ENCODE assay signal across 8 cellular contexts in the genomic region with DNA sequence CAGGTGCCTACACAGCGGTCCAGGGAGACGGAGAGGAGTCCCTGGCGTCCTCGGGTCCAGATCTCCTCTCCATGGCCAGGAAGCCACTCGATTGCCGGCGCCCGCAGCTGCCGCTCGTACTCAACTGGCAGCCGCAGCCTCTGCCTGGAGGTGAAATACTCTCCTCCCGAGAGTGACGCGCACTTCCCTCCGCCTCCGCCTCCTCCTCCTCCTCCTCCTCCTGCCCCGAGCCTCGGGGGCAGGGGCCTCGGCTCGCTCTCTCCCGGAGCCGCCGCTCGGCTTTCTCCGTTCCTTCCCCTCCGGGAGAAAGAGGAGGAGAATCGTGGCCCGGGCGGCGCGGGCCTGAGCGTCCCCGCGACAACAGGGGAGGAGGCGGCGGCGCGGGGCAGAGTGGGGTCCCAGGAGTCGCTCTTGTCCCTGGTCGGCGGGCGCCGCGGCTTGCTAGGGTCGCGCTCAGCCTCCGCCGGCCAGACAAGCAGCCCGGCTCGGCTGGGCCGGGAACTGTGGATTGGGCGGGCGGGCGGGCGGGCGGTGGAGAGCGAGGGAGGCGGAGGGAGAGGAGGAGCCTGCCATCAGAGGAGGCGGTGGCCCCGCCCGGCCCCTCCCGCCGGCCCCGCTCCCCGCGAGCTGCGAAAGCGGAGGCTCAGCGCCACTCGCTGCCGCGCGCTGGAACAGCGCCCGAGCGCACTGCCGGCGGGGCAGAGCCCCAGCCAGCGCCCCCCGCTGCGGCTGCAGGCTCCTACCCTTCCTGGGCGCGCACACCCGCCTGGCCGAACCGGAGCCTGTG. TPM values are rescaled to one million over a fixed set of nuclear protein-coding genes. Genes with fewer than 3 reads are reported as not detected.
DNase-seq lines count a peak whose midpoint lies in the region; ATAC-seq, FAIRE-seq and TF ChIP-seq lines count a peak whose summit lies in the region.

A gene with protein sequence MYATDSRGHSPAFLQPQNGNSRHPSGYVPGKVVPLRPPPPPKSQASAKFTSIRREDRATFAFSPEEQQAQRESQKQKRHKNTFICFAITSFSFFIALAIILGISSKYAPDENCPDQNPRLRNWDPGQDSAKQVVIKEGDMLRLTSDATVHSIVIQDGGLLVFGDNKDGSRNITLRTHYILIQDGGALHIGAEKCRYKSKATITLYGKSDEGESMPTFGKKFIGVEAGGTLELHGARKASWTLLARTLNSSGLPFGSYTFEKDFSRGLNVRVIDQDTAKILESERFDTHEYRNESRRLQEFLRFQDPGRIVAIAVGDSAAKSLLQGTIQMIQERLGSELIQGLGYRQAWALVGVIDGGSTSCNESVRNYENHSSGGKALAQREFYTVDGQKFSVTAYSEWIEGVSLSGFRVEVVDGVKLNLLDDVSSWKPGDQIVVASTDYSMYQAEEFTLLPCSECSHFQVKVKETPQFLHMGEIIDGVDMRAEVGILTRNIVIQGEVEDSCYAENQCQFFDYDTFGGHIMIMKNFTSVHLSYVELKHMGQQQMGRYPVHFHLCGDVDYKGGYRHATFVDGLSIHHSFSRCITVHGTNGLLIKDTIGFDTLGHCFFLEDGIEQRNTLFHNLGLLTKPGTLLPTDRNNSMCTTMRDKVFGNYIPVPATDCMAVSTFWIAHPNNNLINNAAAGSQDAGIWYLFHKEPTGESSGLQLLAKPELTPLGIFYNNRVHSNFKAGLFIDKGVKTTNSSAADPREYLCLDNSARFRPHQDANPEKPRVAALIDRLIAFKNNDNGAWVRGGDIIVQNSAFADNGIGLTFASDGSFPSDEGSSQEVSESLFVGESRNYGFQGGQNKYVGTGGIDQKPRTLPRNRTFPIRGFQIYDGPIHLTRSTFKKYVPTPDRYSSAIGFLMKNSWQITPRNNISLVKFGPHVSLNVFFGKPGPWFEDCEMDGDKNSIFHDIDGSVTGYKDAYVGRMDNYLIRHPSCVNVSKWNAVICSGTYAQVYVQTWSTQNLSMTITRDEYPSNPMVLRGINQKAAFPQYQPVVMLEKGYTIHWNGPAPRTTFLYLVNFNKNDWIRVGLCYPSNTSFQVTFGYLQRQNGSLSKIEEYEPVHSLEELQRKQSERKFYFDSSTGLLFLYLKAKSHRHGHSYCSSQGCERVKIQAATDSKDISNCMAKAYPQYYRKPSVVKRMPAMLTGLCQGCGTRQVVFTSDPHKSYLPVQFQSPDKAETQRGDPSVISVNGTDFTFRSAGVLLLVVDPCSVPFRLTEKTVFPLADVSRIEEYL (N-terminal part only) (minus strand): TSS at position 126 of the 787 bp plus-strand sequence. CDS start 18,140 bp downstream, outside the sequence.

- FAIRE-seq in GM12892 (lab: Jason Lieb, UNC) = peak; percentile 60

- 0 to 2% (median 0%) methylated on average over 23 to 85 of the region's 86 CpGs for WGBS in psoas muscle, 3 donors
- under 1% methylated on average over 85 of the region's 86 CpGs for WGBS in urinary bladder

- peak; percentile 57 for TF ChIP-seq CTCF in left ventricle myocardium inferior (IDR thresholded peaks at IDR 0.05; ENCODE audit: borderline replicate concordance)
- no peak for TF ChIP-seq CTCF in psoas muscle (IDR thresholded peaks at IDR 0.05)

- H3K27ac ChIP-seq in left ventricle myocardium inferior (replicated peaks) (peak within 1 kb of the TSS; percentile 98), psoas muscle (peak within 1 kb of the TSS; percentile 94), urinary bladder (ENCODE audit: low read depth) (peak within 1 kb of the TSS; percentile 97)

- peak within 1 kb of the TSS; percentile 95 for H3K27ac Mint-ChIP-seq in T-helper 17 cell

- peak within 1 kb of the TSS; percentile 88 for H3K4me3 ChIP-seq in left ventricle myocardium inferior
- H3K4me3 ChIP-seq in psoas muscle = peak within 1 kb of the TSS; percentile 83
- peak within 1 kb of the TSS; percentile 73 for H3K4me3 ChIP-seq in urinary bladder (ENCODE audit: low read depth, low read length)

- no peaks in the 10 kb centered on the region for H3K27me3 Mint-ChIP-seq in T-helper 17 cell

- ATAC-seq in HG02678 (IDR thresholded peaks at IDR 0.05; ENCODE audit: unreplicated experiment) (peak; percentile 73), T-helper 17 cell (peak; percentile 83), psoas muscle (peak; percentile 87 to 89 (median 88))

- H3K4me1 ChIP-seq in left ventricle myocardium inferior (peaks cover 54% of the 10 kb centered on the region), psoas muscle (peaks cover 22% of the 10 kb centered on the region), urinary bladder (ENCODE audit: insufficient read depth) (no peaks in the 10 kb centered on the region)

- no peaks in the 10 kb centered on the region for H3K9me3 ChIP-seq in T-helper 17 cell (ENCODE audit: control insufficient read depth, low read length, poor library complexity, severe bottlenecking)
- no peaks in the 10 kb centered on the region for H3K9me3 ChIP-seq in left ventricle myocardium inferior (replicated peaks)
- H3K9me3 ChIP-seq in psoas muscle = no peaks in the 10 kb centered on the region

- TF ChIP-seq POLR2A in GM12892 (IDR thresholded peaks at IDR 0.05; ENCODE audit: low read depth, low read length) = no peak

- peaks cover 2% of the 10 kb centered on the region for H3K36me3 Mint-ChIP-seq in T-helper 17 cell (ENCODE audit: low read depth)

- H3K4me3 Mint-ChIP-seq in T-helper 17 cell = peak within 1 kb of the TSS; percentile 98

- intact Hi-C loops in left ventricle myocardium inferior (cut with micrococcal nuclease) = loop anchor here (10.0 kb wide), 1 partner anchor 164 kb away; no protein-coding TSS in a partner anchor
- intact Hi-C loops in psoas muscle (cut with DNase I) = loop anchor here in 1 of 2 donors (2.0 kb wide), 1 partner anchor 164 kb away; no protein-coding TSS in a partner anchor

- H3K36me3 ChIP-seq in left ventricle myocardium inferior (no peaks in the 10 kb centered on the region), psoas muscle (ENCODE audit: insufficient read depth in 1 of 2, low read depth in 1 of 2) (no peaks in the 10 kb centered on the region), urinary bladder (ENCODE audit: insufficient read depth) (no peaks in the 10 kb centered on the region)

- no peaks in the 10 kb centered on the region for H3K27me3 ChIP-seq in left ventricle myocardium inferior (ENCODE audit: low read depth)
- no peaks in the 10 kb centered on the region for H3K27me3 ChIP-seq in psoas muscle (ENCODE audit: insufficient read depth in 3 of 3, low read length in 2 of 3)

- peak; percentile 72 for DNase-seq in GM12892 (ENCODE audit: insufficient read length)
- DNase-seq in NCI-H128 (lab: John Stamatoyannopoulos, UW; ENCODE audit: unreplicated experiment) = peak; percentile 75
- DNase-seq in T-helper 17 cell = peak; percentile 83 to 87 (median 86)
- DNase-seq in amygdala (lab: John Stamatoyannopoulos, UW) = peak in 55 of 56 donors; percentile 24 to 90 (median 80)
- DNase-seq in left ventricle myocardium inferior = peak; percentile 89
- peak; percentile 89 to 95 for DNase-seq in psoas muscle

- peaks cover 44% of the 10 kb centered on the region for H3K4me1 Mint-ChIP-seq in T-helper 17 cell

RNA-seq across cellular contexts. Expression of the gene that starts here (rescaled TPM):
- 0.57 TPM for polyA plus RNA-seq in GM12892 (2012; ENCODE audit: missing spikeins)
- 100 to 1,000 TPM; 129 to 240 TPM for total RNA-seq in T-helper 17 cell
- total RNA-seq in left ventricle myocardium inferior = 11.7 TPM
- total RNA-seq in psoas muscle = 10 to 100 TPM in 3 of 4 donors, 1 to 10 TPM in 1; 9.6 to 20.3 (median 16.2) TPM
- 1 to 10 TPM; 5.9 to 7.6 (median 6.9) TPM for polyA plus RNA-seq in psoas muscle
- 62.5 TPM for total RNA-seq in urinary bladder
- polyA plus RNA-seq in urinary bladder = 17.5 TPM

Comparison
In these comparisons a context has a peak if more than half of its experiments do, and no peak if none do; other contexts are left out.
1. Peak in every context shown above with its lines: DNase-seq, ATAC-seq, H3K4me3 ChIP-seq and H3K27ac ChIP-seq.